In genomic region chr15:67385971-67386370, GRCh38 we compare ENCODE assay signal across 1 cellular context.
TF ChIP-seq lines count a peak whose summit lies in the region.

No MANE protein-coding gene starts in this region.

TF ChIP-seq in IMR-90, 13 proteins besides CTCF, POLR2A, EP300 and RAD21 (continued from another document):
- TF ChIP-seq USF2 (IDR thresholded peaks at IDR 0.05; ENCODE audit: low read depth, low read length) = no peak
TF ChIP-seq in IMR-90: peak in this region for 0.
